15 cellular contexts compared by ENCODE assay signal in the genomic region with DNA sequence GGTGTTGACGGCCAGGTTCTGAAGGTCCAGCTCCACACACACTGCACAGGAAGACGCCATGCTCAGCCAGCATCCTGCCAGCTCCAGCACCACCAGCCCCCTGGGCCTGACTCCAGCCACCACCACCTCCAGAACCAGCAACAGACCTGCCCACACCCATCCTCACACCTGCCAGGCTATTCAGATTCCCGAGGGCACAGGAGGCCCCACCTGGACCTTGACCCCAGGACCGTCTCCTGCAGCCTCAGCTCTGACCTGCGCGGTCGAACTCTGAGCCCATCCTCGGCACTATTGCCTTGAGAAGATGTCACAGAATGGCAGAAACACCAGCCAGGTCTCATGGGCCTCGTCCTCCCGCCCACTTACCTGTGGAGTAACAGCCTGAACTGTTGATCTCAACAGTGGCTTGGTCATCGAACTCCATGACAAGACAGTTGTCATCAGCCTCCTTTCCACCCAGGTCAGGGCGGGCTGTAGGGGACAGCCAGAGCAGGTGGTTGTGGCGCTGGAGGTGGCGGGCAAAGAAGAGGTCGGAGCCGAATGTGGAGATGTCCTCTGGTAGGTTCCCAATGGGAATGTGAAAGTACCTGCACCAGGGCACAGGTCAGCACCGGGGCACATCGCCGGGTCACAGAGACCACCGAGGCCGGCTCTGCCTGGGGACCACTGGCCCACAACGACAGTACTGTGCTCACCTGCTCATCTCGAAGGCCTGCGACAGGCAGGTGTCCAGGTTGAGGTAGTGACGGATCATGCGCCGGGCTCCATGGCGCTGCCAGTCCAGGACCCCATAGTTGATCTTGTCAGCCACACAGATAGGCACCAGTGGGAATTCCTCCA. TPM values are rescaled to one million over a fixed set of nuclear protein-coding genes. Genes with fewer than 3 reads are reported as not detected.
DNase-seq lines count a peak whose midpoint lies in the region; ATAC-seq, FAIRE-seq and TF ChIP-seq lines count a peak whose summit lies in the region.
"Had no signal": no experiment of that assay in that cellular context is flagged by ENCODE, and none has a peak within 500 bp of the region (broad histone marks: within the 10 kb centered on the region; RNA-seq: fewer than 3 reads in every experiment).

No MANE protein-coding gene starts in this region.

- H3K9me2 ChIP-seq in OCI-LY7 (ENCODE audit: insufficient read depth, low read length) = no peaks in the 10 kb centered on the region

- BruUV-seq in OCI-LY7 (replicated peaks; lab: Mats Ljungman, UMichigan) (TSS peak; percentile 18), HepG2 (replicated peaks; lab: Mats Ljungman, UMichigan) (no TSS peak)

- H3K9me3 ChIP-seq in BLaER1 = no peaks in the 10 kb centered on the region
- no peaks in the 10 kb centered on the region for H3K9me3 ChIP-seq in OCI-LY7 (ENCODE audit: low read length)
- H3K9me3 ChIP-seq in HepG2 (ENCODE audit: low read length) = no peaks in the 10 kb centered on the region
- H3K9me3 ChIP-seq: A549 had no signal

- H3K27me3 ChIP-seq in BLaER1 = no peaks in the 10 kb centered on the region
- H3K27me3 ChIP-seq in HepG2 (ENCODE audit: control insufficient read depth in 1 of 2, insufficient read depth in 2 of 2, low read length in 2 of 2) = no peaks in the 10 kb centered on the region

- CTCF ChIA-PET in OCI-LY7 (lab: Charles Lee; ENCODE audit: unreplicated experiment) (no interaction called here), HepG2 (lab: Yijun Ruan, JAX; ENCODE audit: low intra/inter-chr PET ratio, low total read pairs) (no interaction called here)

- no peak overlapping the region for H3K4me2 ChIP-seq in BLaER1
- no peak overlapping the region for H3K4me2 ChIP-seq in OCI-LY7 (ENCODE audit: low read length)
- no peak overlapping the region for H3K4me2 ChIP-seq in HepG2 (ENCODE audit: low read depth, low read length)
- H3K4me2 ChIP-seq: A549 had no signal

- no peak overlapping the region for H3K27ac ChIP-seq in BLaER1
- H3K27ac ChIP-seq in OCI-LY7 (ENCODE audit: low read depth, low read length, poor library complexity, severe bottlenecking) = no peak overlapping the region
- no peak overlapping the region for H3K27ac ChIP-seq in HepG2 (ENCODE audit: extremely low read length, insufficient read depth, low read length)
- H3K27ac ChIP-seq: A549 had no signal

- FAIRE-seq in HepG2 (lab: Jason Lieb, UNC) = no peak
- FAIRE-seq: A549 had no signal

- intact Hi-C loops in OCI-LY7 (cut with micrococcal nuclease; ENCODE audit: unreplicated experiment) = no loop called here
- intact Hi-C loops in HepG2 (cut with micrococcal nuclease; ENCODE audit: unreplicated experiment) = no loop called here

- H3K9ac ChIP-seq in BLaER1 (0 out of 2 replicates have a peak overlapping the region, but pooled peaks have one; percentile 16), HepG2 (ENCODE audit: insufficient read depth, low read depth, low read length) (no peak overlapping the region)

- TF ChIP-seq RAD21 in HepG2 (CRISPR knock-in tag; IDR thresholded peaks at IDR 0.05) = no peak

- H4K20me1 ChIP-seq in BLaER1 (peaks cover 46% of the 10 kb centered on the region), OCI-LY7 (ENCODE audit: insufficient read depth, low read length) (no peaks in the 10 kb centered on the region), HepG2 (ENCODE audit: insufficient read depth, low read length) (no peaks in the 10 kb centered on the region; the same call in 1 of the 2 replicates)

- TF ChIP-seq CTCF in OCI-LY7 (conservative IDR thresholded peaks at IDR 0.05; ENCODE audit: low read length) = no peak
- TF ChIP-seq CTCF in HepG2 (CRISPR knock-in tag; IDR thresholded peaks at IDR 0.05) = no peak

- no peak overlapping the region for H2AFZ ChIP-seq in OCI-LY7 (ENCODE audit: low read length)
- H2AFZ ChIP-seq in HepG2 (ENCODE audit: low read length) = no peak overlapping the region

- WGBS in HepG2 (ENCODE audit: low lambda C conversion rate) = 99% methylated on average over 17 of the region's 28 CpGs

- no peaks in the 10 kb centered on the region for H3K79me2 ChIP-seq in OCI-LY7 (ENCODE audit: insufficient read depth, low read depth, low read length)
- no peaks in the 10 kb centered on the region for H3K79me2 ChIP-seq in HepG2 (ENCODE audit: insufficient read depth, low read length)

- TF ChIP-seq EP300 in HepG2 (IDR thresholded peaks at IDR 0.05; ENCODE audit: low read depth in 2 of 2, low read length in 2 of 2) = no peak
- TF ChIP-seq EP300 in HepG2 (CRISPR knock-in tag; IDR thresholded peaks at IDR 0.05; ENCODE audit: borderline replicate concordance) = no peak

- H3K4me3 ChIP-seq in BLaER1 (no peak overlapping the region), OCI-LY7 (ENCODE audit: low read depth, low read length, poor library complexity, severe bottlenecking) (no peak overlapping the region), HepG2 (replicated peaks in 1 of 3; ENCODE audit: insufficient read depth in 1 of 3, low read depth in 2 of 3, low read length in 3 of 3) (no peak overlapping the region)
- H3K4me3 ChIP-seq: A549 had no signal

- peaks cover 96% of the 10 kb centered on the region for H3K36me3 ChIP-seq in BLaER1
- H3K36me3 ChIP-seq in OCI-LY7 (ENCODE audit: insufficient read depth, low read length) = peaks cover 88% of the 10 kb centered on the region
- H3K36me3 ChIP-seq in HepG2 (replicated peaks in 1 of 2; ENCODE audit: control insufficient read depth in 1 of 2, insufficient read depth in 2 of 2, low read length in 2 of 2) = peaks cover 29 to 63% of the 10 kb centered on the region in 2 experiments; a peak in 4 of 5 replicates

- DNase-seq in OCI-LY7 (ENCODE audit: low spot score) (no peak), HepG2 (ENCODE audit: low spot score) (no peak), DMS79 treated with DMSO at 0.1 percent for 48 hours (lab: John Stamatoyannopoulos, UW) (no peak), NCI-H1105 treated with DMSO at 0.1 percent for 48 hours (lab: John Stamatoyannopoulos, UW) (no peak), NK-92 (lab: John Stamatoyannopoulos, UW; ENCODE audit: unreplicated experiment) (no peak)
- DNase-seq: CD4-positive, alpha-beta T cell; HCEC 1CT; NCI-H1436 treated with DMSO at 0.1 percent for 48 hours; NCI-H345; NCI-H69 had no signal

- in situ Hi-C loops in HepG2 (cut with HindIII; ENCODE audit: extremely low pct_ligation_motif_present, low pct_unique_long_range_greater_than_20kb) = no loop called here

- POLR2A ChIA-PET in OCI-LY7 (lab: Charles Lee) = no interaction called here
- POLR2A ChIA-PET in HepG2 (lab: Yijun Ruan, JAX) = no interaction called here

- no peak for ATAC-seq in HepG2
- ATAC-seq: A549 had no signal

- peaks cover 25% of the 10 kb centered on the region for H3K4me1 ChIP-seq in BLaER1
- H3K4me1 ChIP-seq in OCI-LY7 (ENCODE audit: insufficient read depth, low read length, poor library complexity, severe bottlenecking) = peaks cover 8% of the 10 kb centered on the region
- no peaks in the 10 kb centered on the region for H3K4me1 ChIP-seq in HepG2 (ENCODE audit: insufficient read depth, low read length)
- H3K4me1 ChIP-seq: A549 had no signal

- no peak for TF ChIP-seq POLR2A in HepG2 (IDR thresholded peaks at IDR 0.05; ENCODE audit: insufficient read depth in 1 of 2, low read depth in 2 of 2, low read length in 2 of 2)

RNA-seq across cellular contexts. Expression of gene P2RX2, which starts 23.5 kb away (rescaled TPM):
- total RNA-seq in OCI-LY7 (2014; rRNA removed; shearing (Covaris generic)) = not detected in 2 replicates
- total RNA-seq in OCI-LY7 (2022) (not detected in 2 replicates), HepG2 (2016; rRNA removed; fragmentation: Illumina TruSeq; extraction: Trizol) (not detected in 2 replicates)
- not detected in 2 replicates for total RNA-seq in HepG2 (2016; cell fraction: cytosol; rRNA removed; fragmentation: Illumina TruSeq; extraction: Trizol; ENCODE audit: low read depth)
- not detected in 2 replicates for total RNA-seq in HepG2 (2016; cell fraction: insoluble cytoplasmic fraction; rRNA removed; fragmentation: Illumina TruSeq; extraction: Trizol)
- total RNA-seq in HepG2 (2016; cell fraction: membrane; rRNA removed; fragmentation: Illumina TruSeq; extraction: Trizol) = not detected in 2 replicates
- not detected in 2 replicates for total RNA-seq in HepG2 (2016; cell fraction: nucleus; rRNA removed; fragmentation: Illumina TruSeq; extraction: Trizol)
- not detected in 2 replicates for polyA plus RNA-seq in HepG2 (2011; rRNA removed)
- polyA plus RNA-seq in HepG2 (2011; cell fraction: cytosol; rRNA removed) = not detected in 2 replicates
- not detected in 2 replicates for polyA plus RNA-seq in HepG2 (2011; cell fraction: nucleus; rRNA removed)
- not detected in 2 replicates for polyA plus RNA-seq in HepG2 (2012)
- not detected in 2 replicates for polyA plus RNA-seq in HepG2 (2016; cell fraction: cytosol; fragmentation: Illumina TruSeq; extraction: Trizol; ENCODE audit: low read depth)
- polyA plus RNA-seq in HepG2 (2016; cell fraction: insoluble cytoplasmic fraction; fragmentation: Illumina TruSeq; extraction: Trizol; ENCODE audit: low read depth) = not detected in 2 replicates
- not detected in 2 replicates for polyA plus RNA-seq in HepG2 (2016; cell fraction: membrane; fragmentation: Illumina TruSeq; extraction: Trizol; ENCODE audit: low read depth)
- polyA plus RNA-seq in HepG2 (2016; cell fraction: nucleus; fragmentation: Illumina TruSeq; extraction: Trizol; ENCODE audit: insufficient read depth, low read depth) = not detected in 2 replicates
- not detected in 2 replicates for polyA minus RNA-seq in HepG2 (2011; rRNA and poly(A)+ RNA removed; ENCODE audit: low replicate concordance)
- not detected in 2 replicates for polyA minus RNA-seq in HepG2 (2011; cell fraction: cytosol; rRNA and poly(A)+ RNA removed)
- not detected in 2 replicates for polyA minus RNA-seq in HepG2 (2011; cell fraction: nucleus; rRNA and poly(A)+ RNA removed)
- total RNA-seq: CD4-positive, alpha-beta T cell; Daoy; HT-29 had no signal
- polyA plus RNA-seq: A549, IgD-negative memory B cell had no signal

RNA-seq across cellular contexts. Expression of gene LRCOL1, which starts 31.6 kb away (rescaled TPM):
- not detected in 2 replicates for total RNA-seq in OCI-LY7 (2014; rRNA removed; shearing (Covaris generic))
- total RNA-seq in OCI-LY7 (2022) (not detected in 2 replicates), HepG2 (2016; rRNA removed; fragmentation: Illumina TruSeq; extraction: Trizol) (not detected in 2 replicates)
- total RNA-seq in HepG2 (2016; cell fraction: cytosol; rRNA removed; fragmentation: Illumina TruSeq; extraction: Trizol; ENCODE audit: low read depth) = not detected in 2 replicates
- total RNA-seq in HepG2 (2016; cell fraction: insoluble cytoplasmic fraction; rRNA removed; fragmentation: Illumina TruSeq; extraction: Trizol) = not detected in 2 replicates
- total RNA-seq in HepG2 (2016; cell fraction: membrane; rRNA removed; fragmentation: Illumina TruSeq; extraction: Trizol) = not detected in 2 replicates
- not detected in 2 replicates for total RNA-seq in HepG2 (2016; cell fraction: nucleus; rRNA removed; fragmentation: Illumina TruSeq; extraction: Trizol)
- 0.14 TPM in 1 of 2 replicates, not detected in the other for polyA plus RNA-seq in HepG2 (2011; rRNA removed)
- polyA plus RNA-seq in HepG2 (2011; cell fraction: cytosol; rRNA removed) = 0.05 and 0.09 TPM in 2 replicates
- polyA plus RNA-seq in HepG2 (2011; cell fraction: nucleus; rRNA removed) = 0.57 TPM in 1 of 2 replicates, not detected in the other
- not detected in 2 replicates for polyA plus RNA-seq in HepG2 (2012)
- polyA plus RNA-seq in HepG2 (2016; cell fraction: cytosol; fragmentation: Illumina TruSeq; extraction: Trizol; ENCODE audit: low read depth) = not detected in 2 replicates
- polyA plus RNA-seq in HepG2 (2016; cell fraction: insoluble cytoplasmic fraction; fragmentation: Illumina TruSeq; extraction: Trizol; ENCODE audit: low read depth) = not detected in 2 replicates
- polyA plus RNA-seq in HepG2 (2016; cell fraction: membrane; fragmentation: Illumina TruSeq; extraction: Trizol; ENCODE audit: low read depth) = not detected in 2 replicates
- polyA plus RNA-seq in HepG2 (2016; cell fraction: nucleus; fragmentation: Illumina TruSeq; extraction: Trizol; ENCODE audit: insufficient read depth, low read depth) = not detected in 2 replicates
- not detected in 2 replicates for polyA minus RNA-seq in HepG2 (2011; rRNA and poly(A)+ RNA removed; ENCODE audit: low replicate concordance)
- polyA minus RNA-seq in HepG2 (2011; cell fraction: cytosol; rRNA and poly(A)+ RNA removed) = not detected in 2 replicates
- polyA minus RNA-seq in HepG2 (2011; cell fraction: nucleus; rRNA and poly(A)+ RNA removed) = not detected in 2 replicates
- total RNA-seq: CD4-positive, alpha-beta T cell; Daoy; HT-29 had no signal
- polyA plus RNA-seq: A549, IgD-negative memory B cell had no signal

RNA-seq across cellular contexts. Expression of gene POLE, which starts 45.1 kb away (rescaled TPM):
- 157 and 159 TPM in 2 replicates for total RNA-seq in OCI-LY7 (2014; rRNA removed; shearing (Covaris generic))
- total RNA-seq in OCI-LY7 (2022) (230 and 255 TPM in 2 replicates), HepG2 (2016; rRNA removed; fragmentation: Illumina TruSeq; extraction: Trizol) (25.7 and 52.2 TPM in 2 replicates)
- total RNA-seq in HepG2 (2016; cell fraction: cytosol; rRNA removed; fragmentation: Illumina TruSeq; extraction: Trizol; ENCODE audit: low read depth) = 59.1 and 64.2 TPM in 2 replicates
- total RNA-seq in HepG2 (2016; cell fraction: insoluble cytoplasmic fraction; rRNA removed; fragmentation: Illumina TruSeq; extraction: Trizol) = 20.9 and 52.7 TPM in 2 replicates
- 57.6 and 66.6 TPM in 2 replicates for total RNA-seq in HepG2 (2016; cell fraction: membrane; rRNA removed; fragmentation: Illumina TruSeq; extraction: Trizol)
- total RNA-seq in HepG2 (2016; cell fraction: nucleus; rRNA removed; fragmentation: Illumina TruSeq; extraction: Trizol) = 72.5 and 80.9 TPM in 2 replicates
- 23.2 and 25.3 TPM in 2 replicates for polyA plus RNA-seq in HepG2 (2011; rRNA removed)
- 4.8 and 9.4 TPM in 2 replicates for polyA plus RNA-seq in HepG2 (2011; cell fraction: cytosol; rRNA removed)
- polyA plus RNA-seq in HepG2 (2011; cell fraction: nucleus; rRNA removed) = 134 and 225 TPM in 2 replicates
- 14.9 and 21.3 TPM in 2 replicates for polyA plus RNA-seq in HepG2 (2012)
- 4.1 and 5.2 TPM in 2 replicates for polyA plus RNA-seq in HepG2 (2016; cell fraction: cytosol; fragmentation: Illumina TruSeq; extraction: Trizol; ENCODE audit: low read depth)
- 21.3 and 29.5 TPM in 2 replicates for polyA plus RNA-seq in HepG2 (2016; cell fraction: insoluble cytoplasmic fraction; fragmentation: Illumina TruSeq; extraction: Trizol; ENCODE audit: low read depth)
- polyA plus RNA-seq in HepG2 (2016; cell fraction: membrane; fragmentation: Illumina TruSeq; extraction: Trizol; ENCODE audit: low read depth) = 11.4 and 13.7 TPM in 2 replicates
- 185 and 194 TPM in 2 replicates for polyA plus RNA-seq in HepG2 (2016; cell fraction: nucleus; fragmentation: Illumina TruSeq; extraction: Trizol; ENCODE audit: insufficient read depth, low read depth)
- polyA minus RNA-seq in HepG2 (2011; rRNA and poly(A)+ RNA removed; ENCODE audit: low replicate concordance) = 104 and 245 TPM in 2 replicates
- 12.9 and 22.7 TPM in 2 replicates for polyA minus RNA-seq in HepG2 (2011; cell fraction: cytosol; rRNA and poly(A)+ RNA removed)
- polyA minus RNA-seq in HepG2 (2011; cell fraction: nucleus; rRNA and poly(A)+ RNA removed) = 79.4 and 111 TPM in 2 replicates

RNA-seq across cellular contexts. Expression of gene PXMP2, which starts 45.4 kb away (rescaled TPM):
- total RNA-seq in OCI-LY7 (2014; rRNA removed; shearing (Covaris generic)) = 97.3 and 103 TPM in 2 replicates
- 58.1 and 62.4 TPM in 2 replicates for total RNA-seq in OCI-LY7 (2022)
- 38.3 and 42.9 TPM in 2 replicates for total RNA-seq in HepG2 (2016; rRNA removed; fragmentation: Illumina TruSeq; extraction: Trizol)
- 129 and 144 TPM in 2 replicates for total RNA-seq in HepG2 (2016; cell fraction: cytosol; rRNA removed; fragmentation: Illumina TruSeq; extraction: Trizol; ENCODE audit: low read depth)
- 34.3 and 45.4 TPM in 2 replicates for total RNA-seq in HepG2 (2016; cell fraction: insoluble cytoplasmic fraction; rRNA removed; fragmentation: Illumina TruSeq; extraction: Trizol)
- 94.5 and 107 TPM in 2 replicates for total RNA-seq in HepG2 (2016; cell fraction: membrane; rRNA removed; fragmentation: Illumina TruSeq; extraction: Trizol)
- 16.5 and 17.4 TPM in 2 replicates for total RNA-seq in HepG2 (2016; cell fraction: nucleus; rRNA removed; fragmentation: Illumina TruSeq; extraction: Trizol)
- 24.4 and 25.5 TPM in 2 replicates for polyA plus RNA-seq in HepG2 (2011; rRNA removed)
- polyA plus RNA-seq in HepG2 (2011; cell fraction: cytosol; rRNA removed) = 21.8 and 27.1 TPM in 2 replicates
- 11.1 and 15.6 TPM in 2 replicates for polyA plus RNA-seq in HepG2 (2011; cell fraction: nucleus; rRNA removed)
- polyA plus RNA-seq in HepG2 (2012) = 14.0 and 18.0 TPM in 2 replicates
- 136 and 147 TPM in 2 replicates for polyA plus RNA-seq in HepG2 (2016; cell fraction: cytosol; fragmentation: Illumina TruSeq; extraction: Trizol; ENCODE audit: low read depth)
- 33.1 and 37.0 TPM in 2 replicates for polyA plus RNA-seq in HepG2 (2016; cell fraction: insoluble cytoplasmic fraction; fragmentation: Illumina TruSeq; extraction: Trizol; ENCODE audit: low read depth)
- 87.1 and 93.3 TPM in 2 replicates for polyA plus RNA-seq in HepG2 (2016; cell fraction: membrane; fragmentation: Illumina TruSeq; extraction: Trizol; ENCODE audit: low read depth)
- 39.4 and 39.9 TPM in 2 replicates for polyA plus RNA-seq in HepG2 (2016; cell fraction: nucleus; fragmentation: Illumina TruSeq; extraction: Trizol; ENCODE audit: insufficient read depth, low read depth)
- 14.3 and 48.1 TPM in 2 replicates for polyA minus RNA-seq in HepG2 (2011; rRNA and poly(A)+ RNA removed; ENCODE audit: low replicate concordance)
- polyA minus RNA-seq in HepG2 (2011; cell fraction: cytosol; rRNA and poly(A)+ RNA removed) = 4.0 and 7.8 TPM in 2 replicates
- polyA minus RNA-seq in HepG2 (2011; cell fraction: nucleus; rRNA and poly(A)+ RNA removed) = 7.0 and 7.9 TPM in 2 replicates
